Comparison of ENCODE assay signal across 19 cellular contexts in the genomic region with DNA sequence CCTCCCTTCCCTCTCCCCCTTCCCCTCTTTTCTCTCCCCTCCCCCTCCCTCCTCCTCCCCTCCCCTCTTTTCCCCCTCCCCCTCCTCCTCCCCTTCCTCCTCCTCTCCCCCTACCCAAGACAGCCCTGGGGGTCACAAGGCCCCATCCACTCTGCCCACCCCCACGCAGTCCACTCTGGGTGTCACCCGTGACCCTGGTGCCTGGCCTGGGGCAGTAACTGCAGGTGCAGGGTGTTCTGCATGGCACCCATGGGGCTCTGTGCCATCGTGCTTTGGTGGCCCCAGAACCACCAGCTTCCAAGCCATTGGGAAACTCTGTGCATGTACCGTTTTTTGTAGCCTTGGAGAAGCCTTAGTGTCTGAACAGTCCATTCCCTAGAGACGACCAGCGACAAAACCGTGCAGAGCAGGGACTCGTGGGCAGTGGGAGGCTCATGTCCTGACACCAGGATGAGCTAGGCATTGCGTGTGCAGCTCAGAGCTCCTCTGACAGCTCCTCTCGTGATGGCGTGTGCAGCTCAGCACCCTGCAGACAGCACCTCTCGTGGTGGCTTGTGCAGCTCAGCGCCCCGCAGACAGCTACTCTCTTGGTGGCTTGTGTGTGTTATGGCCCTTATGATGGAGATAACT. TPM values are rescaled to one million over a fixed set of nuclear protein-coding genes. Genes with fewer than 3 reads are reported as not detected.
DNase-seq lines count a peak whose midpoint lies in the region; ATAC-seq and TF ChIP-seq lines count a peak whose summit lies in the region.
"Had no signal": no experiment of that assay in that cellular context is flagged by ENCODE, and none has a peak within 500 bp of the region (broad histone marks: within the 10 kb centered on the region; RNA-seq: fewer than 3 reads in every experiment).

No MANE protein-coding gene starts in this region.

- no peak overlapping the region for H3K4me3 ChIP-seq in left ventricle myocardium inferior
- H3K4me3 ChIP-seq in spleen: no peak overlapping the region
- H3K4me3 ChIP-seq: BLaER1 treated with 17β-estradiol and CSF1 and Interleukin-3, amounts not matched to agents 10 nM and 100 nM had no signal

- ATAC-seq in left ventricle myocardium superior: no peak

- 85 to 93% (median 89%) methylated on average over 9 to 14 of the region's 14 CpGs for WGBS in spleen, 5 donors

- TF ChIP-seq CTCF in left ventricle myocardium inferior (IDR thresholded peaks at IDR 0.05; ENCODE audit: borderline replicate concordance) (no peak), spleen (IDR thresholded peaks at IDR 0.05 in 8 of 11, conservative IDR thresholded peaks at IDR 0.05 in 3 of 11) (no peak)

- peak; percentile 13 for DNase-seq in left ventricle myocardium superior
- DNase-seq in left ventricle myocardium inferior: no peak
- peak; percentile 38 for DNase-seq in inferior parietal cortex (ENCODE audit: extremely low spot score)
- DNase-seq in spleen: peak; percentile 47
- no peak for DNase-seq in NCI-H146 treated with DMSO at 0.1 percent for 48 hours (lab: John Stamatoyannopoulos, UW; ENCODE audit: unreplicated experiment)
- no peak for DNase-seq in NCI-H748 (lab: John Stamatoyannopoulos, UW; ENCODE audit: unreplicated experiment)
- DNase-seq in islet precursor cell: no peak
- DNase-seq in NCI-H82 treated with DMSO at 0.1 percent for 48 hours (lab: John Stamatoyannopoulos, UW; ENCODE audit: unreplicated experiment): no peak
- DNase-seq: DND-41, GDM1, NCI-H1048, NCI-H1436 treated with DMSO at 0.1 percent for 48 hours, NCI-H2081, NCI-H510A treated with DMSO at 0.1 percent for 48 hours, SHP77 had no signal

- H3K27me3 ChIP-seq in left ventricle myocardium inferior (ENCODE audit: low read depth): no peaks in the 10 kb centered on the region
- H3K27me3 ChIP-seq in spleen (replicated peaks in 1 of 7): no peaks in the 10 kb centered on the region
- H3K27me3 ChIP-seq: BLaER1 treated with 17β-estradiol and CSF1 and Interleukin-3, amounts not matched to agents 10 nM and 100 nM had no signal

- TF ChIP-seq POLR2A in spleen (IDR thresholded peaks at IDR 0.05): no peak

- H3K9me3 ChIP-seq in left ventricle myocardium inferior (replicated peaks) (no peaks in the 10 kb centered on the region), spleen (peaks cover 0 to 9% (median 0%) of the 10 kb centered on the region in 8 donors)

- H3K4me1 ChIP-seq in left ventricle myocardium inferior (no peaks in the 10 kb centered on the region), spleen (no peaks in the 10 kb centered on the region)

- intact Hi-C loops in left ventricle myocardium superior (cut with micrococcal nuclease): no loop called here
- intact Hi-C loops in left ventricle myocardium inferior (cut with micrococcal nuclease): no loop called here
- intact Hi-C loops in spleen (cut with DNase I; ENCODE audit: low total_unique reads): no loop called here

- H3K36me3 ChIP-seq in left ventricle myocardium inferior (peaks cover 21% of the 10 kb centered on the region), spleen (peaks cover 0 to 22% (median 0%) of the 10 kb centered on the region in 6 donors)
- H3K36me3 ChIP-seq: BLaER1 treated with 17β-estradiol and CSF1 and Interleukin-3, amounts not matched to agents 10 nM and 100 nM had no signal

- H3K27ac ChIP-seq in left ventricle myocardium inferior (replicated peaks) (no peak overlapping the region), spleen (no peak overlapping the region)
- H3K27ac ChIP-seq: BLaER1 treated with 17β-estradiol and CSF1 and Interleukin-3, amounts not matched to agents 10 nM and 100 nM; KMS-11 had no signal

RNA-seq across cellular contexts. Expression of a gene that starts 43.7 kb away (rescaled TPM):
- total RNA-seq in left ventricle myocardium superior (not detected), left ventricle myocardium inferior (not detected), spleen (not detected)
- under 1 TPM in 1 of 3 donors, not detected in 2; 0.03 TPM for polyA plus RNA-seq in spleen
- total RNA-seq: A172, M059J had no signal

Comparison
In these comparisons a context has a peak if more than half of its experiments do, and no peak if none do; other contexts are left out.
1. DNase-seq: peak in left ventricle myocardium superior (single experiment), inferior parietal cortex (single experiment) and spleen (single experiment); none in left ventricle myocardium inferior (single experiment), NCI-H146 treated with DMSO at 0.1 percent for 48 hours (single experiment), NCI-H748 (single experiment), islet precursor cell (single experiment) and NCI-H82 treated with DMSO at 0.1 percent for 48 hours (single experiment).